Comparison of ENCODE assay signal across 9 cellular contexts in genomic region chr10:118595598-118596425, GRCh38. TPM values are rescaled to one million over a fixed set of nuclear protein-coding genes. Genes with fewer than 3 reads are reported as not detected.
DNase-seq lines count a peak whose midpoint lies in the region; ATAC-seq and TF ChIP-seq lines count a peak whose summit lies in the region.
"Had no signal": no experiment of that assay in that cellular context is flagged by ENCODE, and none has a peak within 500 bp of the region (broad histone marks: within the 10 kb centered on the region; RNA-seq: fewer than 3 reads in every experiment).

PRLHR (minus strand) TSS chr10:118595648; CDS start chr10:118595244, 404 bp downstream.

- 5% methylated on average over 47 of the region's 52 CpGs for WGBS in hepatocyte (ENCODE audit: low lambda C conversion rate, missing lambda C conversion rate)
- 3 to 4% methylated on average over 33 to 52 of the region's 52 CpGs for WGBS in testis, 2 donors

- H3K27ac ChIP-seq in hepatocyte (no peak within 1 kb of the TSS), testis (no peak within 1 kb of the TSS)

- H3K27me3 ChIP-seq in hepatocyte (peaks cover 76% of the 10 kb centered on the region), testis (no peaks in the 10 kb centered on the region)

- no peaks in the 10 kb centered on the region for H4K20me1 ChIP-seq in hepatocyte (ENCODE audit: insufficient read depth, poor library complexity, severe bottlenecking)

- no peaks in the 10 kb centered on the region for H3K9me2 ChIP-seq in hepatocyte (replicated peaks; ENCODE audit: insufficient read depth)

- peaks cover 3% of the 10 kb centered on the region for H3K4me1 Mint-ChIP-seq in activated naive CD4-positive, alpha-beta T cell treated with anti-CD3 and anti-CD28 coated beads, Interleukin-2, amount 10 ng/mL, durations not matched to agents 7 days and 5 days

- H3K36me3 ChIP-seq in hepatocyte (replicated peaks; ENCODE audit: insufficient read depth, low read depth) = no peaks in the 10 kb centered on the region
- H3K36me3 ChIP-seq in testis (ENCODE audit: low read depth, missing control alignments) = no peaks in the 10 kb centered on the region

- H3K27ac Mint-ChIP-seq in activated naive CD4-positive, alpha-beta T cell treated with anti-CD3 and anti-CD28 coated beads, Interleukin-2, amount 10 ng/mL, durations not matched to agents 7 days and 5 days = no peak within 1 kb of the TSS

- H3K36me3 Mint-ChIP-seq in activated naive CD4-positive, alpha-beta T cell treated with anti-CD3 and anti-CD28 coated beads, Interleukin-2, amount 10 ng/mL, durations not matched to agents 7 days and 5 days = peaks cover 6% of the 10 kb centered on the region

- peak; percentile 29 for DNase-seq in activated naive CD4-positive, alpha-beta T cell treated with anti-CD3 and anti-CD28 coated beads, Interleukin-2, amount 10 ng/mL, durations not matched to agents 7 days and 5 days
- no peak for DNase-seq in activated naive CD4-positive, alpha-beta T cell (lab: John Stamatoyannopoulos, UW)
- DNase-seq in hepatocyte (ENCODE audit: low spot score) (peak; percentile 74), testis (peak; percentile 34), COR-L47 (lab: John Stamatoyannopoulos, UW) (no peak)

- ATAC-seq in SK-N-SH treated with all-trans-retinoic acid at 6 μM for 48 hours = peak; percentile 73
- no peak for ATAC-seq in GM18858 (IDR thresholded peaks at IDR 0.05; ENCODE audit: unreplicated experiment)
- ATAC-seq in HG02588 (IDR thresholded peaks at IDR 0.05; ENCODE audit: unreplicated experiment) = no peak

- intact Hi-C loops in testis (cut with DNase I; ENCODE audit: low total_unique reads) = no loop called here

- TF ChIP-seq CTCF in hepatocyte (IDR thresholded peaks at IDR 0.05; ENCODE audit: poor library complexity) (no peak), testis (IDR thresholded peaks at IDR 0.05) (no peak)

- H3K4me1 ChIP-seq in hepatocyte (ENCODE audit: insufficient read depth) (no peaks in the 10 kb centered on the region), testis (no peaks in the 10 kb centered on the region)

- no peaks in the 10 kb centered on the region for H3K9me3 ChIP-seq in hepatocyte (ENCODE audit: low read depth)
- no peaks in the 10 kb centered on the region for H3K9me3 ChIP-seq in testis

- peaks cover 67% of the 10 kb centered on the region for H3K27me3 Mint-ChIP-seq in activated naive CD4-positive, alpha-beta T cell treated with anti-CD3 and anti-CD28 coated beads, Interleukin-2, amount 10 ng/mL, durations not matched to agents 7 days and 5 days

- no peak within 1 kb of the TSS for H2AFZ ChIP-seq in hepatocyte

- no peaks in the 10 kb centered on the region for H3K79me2 ChIP-seq in hepatocyte

- CTCF ChIA-PET in activated naive CD4-positive, alpha-beta T cell treated with anti-CD3 and anti-CD28 coated beads, Interleukin-2, amount 10 ng/mL, durations not matched to agents 7 days and 5 days (lab: Charles Lee) = no interaction called here

- no peak within 1 kb of the TSS for H3K4me3 Mint-ChIP-seq in activated naive CD4-positive, alpha-beta T cell treated with anti-CD3 and anti-CD28 coated beads, Interleukin-2, amount 10 ng/mL, durations not matched to agents 7 days and 5 days

- H3K4me3 ChIP-seq in hepatocyte = no peak within 1 kb of the TSS
- H3K4me3 ChIP-seq in testis = peak within 1 kb of the TSS in 1 of 2 donors; percentile 5

- TF ChIP-seq POLR2A in testis (IDR thresholded peaks at IDR 0.05) = no peak

- H3K4me2 ChIP-seq in hepatocyte = peak within 1 kb of the TSS; percentile 51

- H3K9me3 Mint-ChIP-seq in activated naive CD4-positive, alpha-beta T cell treated with anti-CD3 and anti-CD28 coated beads, Interleukin-2, amount 10 ng/mL, durations not matched to agents 7 days and 5 days = no peaks in the 10 kb centered on the region

TF ChIP-seq in SK-N-SH treated with all-trans-retinoic acid at 6 μM for 48 hours, 23 proteins besides CTCF, POLR2A, EP300 and RAD21:
- TF ChIP-seq GLIS3 (CRISPR knock-in tag; IDR thresholded peaks at IDR 0.05) (no peak), ZFP3 (CRISPR knock-in tag; IDR thresholded peaks at IDR 0.05) (0 out of 2 replicates have a peak, but pooled peaks have one; percentile 49), SNAI2 (CRISPR knock-in tag; IDR thresholded peaks at IDR 0.05) (0 out of 2 replicates have a peak, but pooled peaks have one; percentile 23)

RNA-seq across cellular contexts. Expression of gene PRLHR, which starts in this region (rescaled TPM):
- not detected in 2 replicates for total RNA-seq in hepatocyte
- polyA plus RNA-seq in hepatocyte = not detected in 2 replicates
- total RNA-seq in testis = under 1 TPM; 0.12 to 0.79 TPM
- not detected for polyA plus RNA-seq in testis (ENCODE audit: insufficient read depth, low read depth, low replicate concordance)
- total RNA-seq: endothelial cell of umbilical vein had no signal
- polyA plus RNA-seq: endothelial cell of umbilical vein had no signal

Comparison
In these comparisons a context has a peak if more than half of its experiments do, and no peak if none do; other contexts are left out.
1. Peak in DNase-seq and H3K4me2 ChIP-seq in hepatocyte; RNA of the gene not detected or under 1 TPM.
2. Peak in DNase-seq in testis; RNA of the gene not detected or under 1 TPM.